In genomic region chr10:70588255-70588654, GRCh38 we compare ENCODE assay signal across 32 cellular contexts. TPM values are rescaled to one million over a fixed set of nuclear protein-coding genes. Genes with fewer than 3 reads are reported as not detected.
DNase-seq lines count a peak whose midpoint lies in the region; ATAC-seq, FAIRE-seq and TF ChIP-seq lines count a peak whose summit lies in the region.
"Had no signal": no experiment of that assay in that cellular context is flagged by ENCODE, and none has a peak within 500 bp of the region (broad histone marks: within the 10 kb centered on the region; RNA-seq: fewer than 3 reads in every experiment).

No MANE protein-coding gene starts in this region.

- no peak for TF ChIP-seq POLR2A in heart left ventricle (IDR thresholded peaks at IDR 0.05)
- TF ChIP-seq POLR2A in GM18505 (IDR thresholded peaks at IDR 0.05; ENCODE audit: borderline replicate concordance, extremely low read depth, insufficient read depth, insufficient read length) = no peak

- H3K27me3 Mint-ChIP-seq in stimulated activated naive B cell treated with anti-CD40 and anti-IgM and Interleukin-4, amounts not matched to agents 10 μg/mL and 1 μg/mL and 100 μg/mL, for 72 hours = peaks cover 7 to 39% of the 10 kb centered on the region in 2 donors
- H3K27me3 Mint-ChIP-seq: activated naive CD4-positive, alpha-beta T cell treated with anti-CD3 and anti-CD28 coated beads, Interleukin-2, amount 50 U/mL, for 24 hours had no signal

- H3K36me3 Mint-ChIP-seq in stimulated activated naive B cell treated with anti-CD40 and anti-IgM and Interleukin-4, amounts not matched to agents 10 μg/mL and 1 μg/mL and 100 μg/mL, for 72 hours = no peaks in the 10 kb centered on the region
- H3K36me3 Mint-ChIP-seq: activated naive CD4-positive, alpha-beta T cell treated with anti-CD3 and anti-CD28 coated beads, Interleukin-2, amount 50 U/mL, for 24 hours had no signal

- H3K4me3 Mint-ChIP-seq in stimulated activated naive B cell treated with anti-CD40 and anti-IgM and Interleukin-4, amounts not matched to agents 10 μg/mL and 1 μg/mL and 100 μg/mL, for 72 hours = no peak overlapping the region
- H3K4me3 Mint-ChIP-seq: activated CD4-positive, alpha-beta T cell treated with anti-CD3 and anti-CD28 coated beads for 36 hours; activated naive CD4-positive, alpha-beta T cell treated with anti-CD3 and anti-CD28 coated beads, Interleukin-2, amount 50 U/mL, for 24 hours; nephron progenitor cell had no signal

- no peaks in the 10 kb centered on the region for H3K9me3 Mint-ChIP-seq in stimulated activated naive B cell treated with anti-CD40 and anti-IgM and Interleukin-4, amounts not matched to agents 10 μg/mL and 1 μg/mL and 100 μg/mL, for 72 hours
- H3K9me3 Mint-ChIP-seq: activated naive CD4-positive, alpha-beta T cell treated with anti-CD3 and anti-CD28 coated beads, Interleukin-2, amount 50 U/mL, for 24 hours; nephron progenitor cell had no signal

- DNase-seq in heart left ventricle (no peak), left ventricle myocardium superior (no peak), GM19239 (ENCODE audit: insufficient read length, low spot score) (no peak)
- DNase-seq in stimulated activated naive B cell treated with anti-CD40 and anti-IgM and Interleukin-4, amounts not matched to agents 10 μg/mL and 1 μg/mL and 100 μg/mL, for 72 hours = no peak
- DNase-seq: activated CD4-positive, alpha-beta T cell treated with anti-CD3 and anti-CD28 coated beads for 36 hours; anterior cingulate cortex; C1 segment of cervical spinal cord; Calu3; colonic mucosa; effector memory CD4-positive, alpha-beta T cell; H7; KBM-7; kidney; lower lobe of right lung; MM.1S; NCI-H1436 treated with DMSO at 0.1 percent for 48 hours; NCI-H446 treated with DMSO at 0.1 percent for 48 hours; nephron progenitor cell; PC-3; retina; Right ventricle myocardium superior; upper lobe of right lung had no signal

- peak overlapping the region; percentile 25 for H3K4me2 ChIP-seq in SU-DHL-6 (ENCODE audit: low read depth, low read length, poor library complexity, severe bottlenecking)

- FAIRE-seq in GM19239 (lab: Jason Lieb, UNC) = peak; percentile 14
- FAIRE-seq: bronchial epithelial cell, kidney had no signal

- no peak overlapping the region for H2AFZ ChIP-seq in SU-DHL-6 (ENCODE audit: low read depth, low read length, severe bottlenecking)

- H3K9ac ChIP-seq in SU-DHL-6 (ENCODE audit: low read length) = no peak overlapping the region

- 68 to 80% (median 74%) methylated on average over 6 of the region's 6 CpGs for WGBS in heart left ventricle, 4 donors

- H3K4me1 ChIP-seq in heart left ventricle = peaks cover 0 to 61% (median 45%) of the 10 kb centered on the region in 12 donors
- H3K4me1 ChIP-seq: colonic mucosa, suprapubic skin had no signal

- H3K4me3 ChIP-seq in heart left ventricle (no peak overlapping the region), SU-DHL-6 (ENCODE audit: insufficient read depth, low read length, poor library complexity, severe bottlenecking) (no peak overlapping the region)
- H3K4me3 ChIP-seq: colonic mucosa, lower lobe of right lung, ovary, suprapubic skin, upper lobe of right lung had no signal

- H3K36me3 ChIP-seq in heart left ventricle (no peaks in the 10 kb centered on the region), SU-DHL-6 (ENCODE audit: low read length) (no peaks in the 10 kb centered on the region)
- H3K36me3 ChIP-seq: colonic mucosa, lower lobe of right lung, ovary, suprapubic skin, upper lobe of right lung had no signal

- no peaks in the 10 kb centered on the region for H3K27me3 ChIP-seq in heart left ventricle
- no peaks in the 10 kb centered on the region for H3K27me3 ChIP-seq in SU-DHL-6 (ENCODE audit: low read length)
- H3K27me3 ChIP-seq: colonic mucosa, ovary, upper lobe of right lung had no signal

- no peaks in the 10 kb centered on the region for H3F3A ChIP-seq in SU-DHL-6 (ENCODE audit: insufficient read depth)

- peaks cover 21 to 25% of the 10 kb centered on the region in 2 donors for H3K4me1 Mint-ChIP-seq in stimulated activated naive B cell treated with anti-CD40 and anti-IgM and Interleukin-4, amounts not matched to agents 10 μg/mL and 1 μg/mL and 100 μg/mL, for 72 hours

- H3K27ac ChIP-seq in heart left ventricle = peak overlapping the region in 7 of 12 donors; percentile 69 to 85 (median 78)
- H3K27ac ChIP-seq in SU-DHL-6 (ENCODE audit: low read depth, low read length) = no peak overlapping the region
- H3K27ac ChIP-seq: colonic mucosa, lower lobe of right lung, ovary, suprapubic skin, upper lobe of right lung had no signal

- peak overlapping the region; percentile 54 for H3K27ac Mint-ChIP-seq in stimulated activated naive B cell treated with anti-CD40 and anti-IgM and Interleukin-4, amounts not matched to agents 10 μg/mL and 1 μg/mL and 100 μg/mL, for 72 hours
- H3K27ac Mint-ChIP-seq: activated CD4-positive, alpha-beta T cell treated with anti-CD3 and anti-CD28 coated beads for 36 hours; activated naive CD4-positive, alpha-beta T cell treated with anti-CD3 and anti-CD28 coated beads, Interleukin-2, amount 50 U/mL, for 24 hours; nephron progenitor cell had no signal

- no peaks in the 10 kb centered on the region for H3K79me2 ChIP-seq in SU-DHL-6 (ENCODE audit: insufficient read depth, low read length)

- intact Hi-C loops in heart left ventricle (cut with DNase I) = loop anchor here in 1 of 10 donors (10.0 kb wide), 1 partner anchor 67 kb away; no protein-coding TSS in a partner anchor
- intact Hi-C loops in left ventricle myocardium superior (cut with micrococcal nuclease) = no loop called here

- ATAC-seq in heart left ventricle (no peak), left ventricle myocardium superior (no peak), GM18505 (IDR thresholded peaks at IDR 0.05; ENCODE audit: unreplicated experiment) (no peak), GM19397 (IDR thresholded peaks at IDR 0.05; ENCODE audit: unreplicated experiment) (no peak), GM18909 (IDR thresholded peaks at IDR 0.05; ENCODE audit: poor library complexity, unreplicated experiment) (no peak)
- peak in 1 of 2 donors; percentile 35 for ATAC-seq in stimulated activated naive B cell treated with anti-CD40 and anti-IgM and Interleukin-4, amounts not matched to agents 10 μg/mL and 1 μg/mL and 100 μg/mL, for 72 hours (replicated peaks)
- ATAC-seq: activated CD4-positive, alpha-beta T cell treated with anti-CD3 and anti-CD28 coated beads for 36 hours; lower lobe of right lung; PC-3; upper lobe of right lung had no signal

- no peaks in the 10 kb centered on the region for H4K20me1 ChIP-seq in SU-DHL-6 (ENCODE audit: low read depth, low read length)

- no peaks in the 10 kb centered on the region for H3K9me2 ChIP-seq in SU-DHL-6 (replicated peaks; ENCODE audit: insufficient read depth, low read length)

- no peaks in the 10 kb centered on the region for H3K9me3 ChIP-seq in heart left ventricle
- H3K9me3 ChIP-seq in SU-DHL-6 (ENCODE audit: insufficient read depth, low read length) = no peaks in the 10 kb centered on the region
- H3K9me3 ChIP-seq: colonic mucosa, lower lobe of right lung, ovary, suprapubic skin, upper lobe of right lung had no signal

- TF ChIP-seq CTCF in heart left ventricle (IDR thresholded peaks at IDR 0.05) (no peak), SU-DHL-6 (IDR thresholded peaks at IDR 0.05; ENCODE audit: insufficient read depth, low read length, poor library complexity, severe bottlenecking) (no peak)

RNA-seq across cellular contexts. Expression of gene PRF1, which starts 14.3 kb away (rescaled TPM):
- total RNA-seq in heart left ventricle (10 to 100 TPM in 1 of 9 donors, 1 to 10 TPM in 4, under 1 TPM in 4; 0.50 to 19.4 (median 1.4) TPM), left ventricle myocardium superior (3.2 TPM)
- polyA plus RNA-seq in heart left ventricle = 1 to 10 TPM in 1 of 2 donors, under 1 TPM in 1; 0.68 to 1.0 TPM
- total RNA-seq: bronchial epithelial cell, Calu3, fibroblast of villous mesenchyme, H7, HT1080, PC-3 had no signal
